ENCODE assay signal across 9 cellular contexts in the genomic region with DNA sequence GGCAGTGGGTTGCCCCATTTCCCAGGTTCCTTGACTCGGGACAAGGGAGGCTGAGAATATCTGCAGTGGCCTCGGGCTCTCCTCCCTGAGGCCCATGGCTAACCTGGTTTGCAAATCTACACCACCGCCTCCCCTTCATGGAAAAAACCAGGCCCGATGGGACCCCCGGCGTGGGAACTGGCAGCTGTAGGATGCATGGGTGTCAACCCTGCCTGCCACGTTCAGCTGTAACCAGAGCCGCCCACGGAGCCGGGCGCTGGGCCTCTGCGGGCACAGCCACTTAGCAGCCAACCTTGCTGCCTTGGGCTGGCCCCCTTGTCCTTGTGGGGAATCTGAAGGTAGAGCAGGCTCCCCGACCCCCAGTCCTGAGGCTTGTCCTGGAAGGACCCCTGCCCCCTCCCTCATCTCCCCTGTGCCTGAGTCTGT. TPM values are rescaled to one million over a fixed set of nuclear protein-coding genes. Genes with fewer than 3 reads are reported as not detected.
A peak's percentile ranks its signal among the peaks of the same experiment; 100 is the strongest.
DNase-seq lines count a peak whose midpoint lies in the region; ATAC-seq and TF ChIP-seq lines count a peak whose summit lies in the region.
"Had no signal": no experiment of that assay in that cellular context is flagged by ENCODE, and none has a peak within 500 bp of the region (broad histone marks: within the 10 kb centered on the region; RNA-seq: fewer than 3 reads in every experiment).

No MANE protein-coding gene starts in this region.

- H3K27me3 ChIP-seq in AG04450 (ENCODE audit: control insufficient read depth, insufficient read depth, low read length) (no peaks in the 10 kb centered on the region), HL-60 (ENCODE audit: insufficient read depth, poor library complexity, severe bottlenecking) (no peaks in the 10 kb centered on the region), duodenal mucosa (ENCODE audit: control insufficient read depth in 1 of 2, insufficient read depth in 2 of 2, low read length in 2 of 2) (no peaks in the 10 kb centered on the region)

- no peaks in the 10 kb centered on the region for H3K9me3 Mint-ChIP-seq in nephron

- CTCF ChIA-PET in AG04450 (lab: Charles Lee) = no interaction called here

- POLR2A ChIA-PET in AG04450 (lab: Yijun Ruan, JAX) = no interaction called here

- peak overlapping the region; percentile 64 to 74 for H3K9ac ChIP-seq in duodenal mucosa (ENCODE audit: low read depth in 1 of 2, low read length in 2 of 2)

- ATAC-seq in HG03342 (IDR thresholded peaks at IDR 0.05; ENCODE audit: unreplicated experiment) (no peak), GM18519 (IDR thresholded peaks at IDR 0.05; ENCODE audit: low FRiP score, unreplicated experiment) (no peak), HG02642 (IDR thresholded peaks at IDR 0.05; ENCODE audit: poor library complexity, unreplicated experiment) (no peak)

- H3K27ac Mint-ChIP-seq in nephron = no peak overlapping the region

- peak overlapping the region; percentile 68 to 89 (median 89) for H3K4me3 Mint-ChIP-seq in nephron

- TF ChIP-seq CTCF in AG04450 (IDR thresholded peaks at IDR 0.05; ENCODE audit: low read depth, low read length) (no peak), HL-60 (IDR thresholded peaks at IDR 0.05; ENCODE audit: insufficient read depth, low read length) (no peak), nephron (IDR thresholded peaks at IDR 0.05; ENCODE audit: unreplicated experiment in 3 of 3) (no peak)

- DNase-seq in AG04450 (ENCODE audit: low read depth, low spot score) (no peak), HL-60 (ENCODE audit: low read depth in 1 of 2, low spot score in 1 of 2) (no peak), SIG-M5 (lab: John Stamatoyannopoulos, UW) (no peak)
- DNase-seq: stimulated activated naive CD4-positive, alpha-beta T cell treated with Interleukin-2 at 50 U/mL for 16 hours had no signal

- no peaks in the 10 kb centered on the region; the same call in 1 of the 2 replicates for H3K9me3 ChIP-seq in AG04450 (ENCODE audit: control insufficient read depth, insufficient read depth, low read length)
- no peaks in the 10 kb centered on the region for H3K9me3 ChIP-seq in duodenal mucosa (ENCODE audit: control insufficient read depth in 1 of 2, low read length in 2 of 2)

- H3K4me3 ChIP-seq in AG04450 (ENCODE audit: low read depth, low read length) (peak overlapping the region; percentile 75), HL-60 (replicated peaks; ENCODE audit: insufficient read depth, low read length) (peak overlapping the region; percentile 60; the same call in 1 of the 2 replicates), duodenal mucosa (ENCODE audit: low read depth in 1 of 2, low read length in 2 of 2) (peak overlapping the region; percentile 78)

- no peaks in the 10 kb centered on the region for H3K36me3 Mint-ChIP-seq in nephron (ENCODE audit: low read depth)

- no peak overlapping the region for H3K27ac ChIP-seq in AG04450 (ENCODE audit: low read depth, low read length)
- no peak overlapping the region for H3K27ac ChIP-seq in HL-60 (replicated peaks)
- H3K27ac ChIP-seq in duodenal mucosa (ENCODE audit: low read depth, low read length) = no peak overlapping the region

- H3K27me3 Mint-ChIP-seq in nephron (ENCODE audit: low read depth) = no peaks in the 10 kb centered on the region

- no peaks in the 10 kb centered on the region for H3K36me3 ChIP-seq in duodenal mucosa (ENCODE audit: control insufficient read depth in 1 of 2, insufficient read depth in 2 of 2, low read length in 2 of 2)

- peaks cover 14% of the 10 kb centered on the region for H3K4me1 Mint-ChIP-seq in nephron

- peaks cover 31 to 36% of the 10 kb centered on the region in 2 donors for H3K4me1 ChIP-seq in duodenal mucosa (ENCODE audit: control insufficient read depth in 1 of 2, insufficient read depth in 2 of 2, low read length in 2 of 2)

RNA-seq across cellular contexts. Expression of gene PWWP2B, which starts 1.6 kb away (rescaled TPM):
- 1.1 and 1.6 TPM in 2 replicates for polyA plus RNA-seq in AG04450 (2011; rRNA removed)
- polyA minus RNA-seq in AG04450 (2011; rRNA and poly(A)+ RNA removed) = 0.87 and 1.00 TPM in 2 replicates
